In the genomic region with DNA sequence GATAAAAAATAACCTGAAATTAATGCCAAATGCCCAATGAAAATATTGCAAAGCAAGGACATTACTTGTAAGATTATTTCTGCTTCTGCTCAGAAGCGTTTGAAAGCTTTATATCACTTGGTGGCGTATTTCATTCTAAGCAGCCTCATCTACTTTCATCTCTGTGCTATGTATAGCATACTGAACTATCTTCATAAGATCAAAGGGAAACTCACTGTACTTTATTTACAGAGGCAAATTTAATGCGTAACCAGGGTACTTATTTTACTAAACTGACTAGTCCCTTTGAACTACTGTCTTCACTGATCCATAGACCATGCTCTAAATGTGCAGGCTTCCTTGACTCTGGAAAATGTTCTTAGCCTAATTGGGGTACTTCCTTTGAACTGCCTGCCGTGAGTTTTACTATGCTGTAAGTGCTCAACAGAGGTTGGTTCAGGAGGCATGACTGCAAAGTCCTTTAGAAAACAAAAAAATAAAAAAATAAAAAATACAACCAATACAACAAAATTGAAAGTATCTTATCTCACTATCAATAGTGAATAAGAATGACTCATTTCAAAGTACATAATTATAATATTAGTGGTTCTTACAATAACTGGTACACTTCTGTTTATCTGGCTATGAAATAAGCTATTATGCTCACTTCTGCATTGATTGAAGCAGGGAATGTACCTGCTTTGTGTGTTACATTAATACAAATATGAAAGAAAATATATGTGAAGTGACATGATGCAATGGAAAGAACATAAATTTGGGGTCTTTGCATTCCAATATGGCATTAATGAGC, we compare ENCODE assay signal across 30 cellular contexts. TPM values are rescaled to one million over a fixed set of nuclear protein-coding genes. Genes with fewer than 3 reads are reported as not detected.
DNase-seq lines count a peak whose midpoint lies in the region; ATAC-seq and TF ChIP-seq lines count a peak whose summit lies in the region.
"Had no signal": no experiment of that assay in that cellular context is flagged by ENCODE, and none has a peak within 500 bp of the region (broad histone marks: within the 10 kb centered on the region; RNA-seq: fewer than 3 reads in every experiment).

No MANE protein-coding gene starts in this region.

- CTCF ChIA-PET in activated CD4-positive, alpha-beta T cell treated with anti-CD3 and anti-CD28 coated beads for 36 hours (lab: Charles Lee): no interaction called here
- CTCF ChIA-PET in MCF 10A (lab: Yijun Ruan, JAX): interaction anchor here (1.0 kb wide), 1 partner anchor 43 kb away, joined by 3 read pairs; no protein-coding TSS in a partner anchor

- ATAC-seq in activated CD4-positive, alpha-beta T cell treated with anti-CD3 and anti-CD28 coated beads for 36 hours: no peak
- ATAC-seq in HG02938 (IDR thresholded peaks at IDR 0.05; ENCODE audit: unreplicated experiment): peak; percentile 70
- ATAC-seq: GM23338; left lung; naive thymus-derived CD4-positive, alpha-beta T cell; stimulated activated effector memory CD8-positive, alpha-beta T cell treated with anti-CD3 and anti-CD28 coated beads, Interleukin-12 subunit alpha, Interleukin-12 subunit beta, amount 100 ng/mL, for 72 hours had no signal

- intact Hi-C loops in activated CD4-positive, alpha-beta T cell treated with anti-CD3 and anti-CD28 coated beads, Interleukin-2, amount 10 ng/mL, durations not matched to agents 24 days and 14 days (cut with micrococcal nuclease): no loop called here
- intact Hi-C loops in activated CD4-positive, alpha-beta T cell treated with anti-CD3 and anti-CD28 coated beads for 36 hours (cut with DNase I, micrococcal nuclease): no loop called here
- intact Hi-C loops in MCF 10A (cut with micrococcal nuclease) (no loop called here), cardiac septum (cut with DNase I) (no loop called here)

- TF ChIP-seq CTCF in endothelial cell (IDR thresholded peaks at IDR 0.05; ENCODE audit: unreplicated experiment): no peak
- TF ChIP-seq CTCF in MCF 10A (IDR thresholded peaks at IDR 0.05; ENCODE audit: unreplicated experiment): no peak

- H3K36me3 Mint-ChIP-seq in activated CD4-positive, alpha-beta T cell treated with anti-CD3 and anti-CD28 coated beads, Interleukin-2, amount 10 ng/mL, durations not matched to agents 24 days and 14 days (ENCODE audit: low read depth): no peaks in the 10 kb centered on the region
- H3K36me3 Mint-ChIP-seq in activated CD4-positive, alpha-beta T cell treated with anti-CD3 and anti-CD28 coated beads for 36 hours (ENCODE audit: low read depth): no peaks in the 10 kb centered on the region
- H3K36me3 Mint-ChIP-seq in endothelial cell (ENCODE audit: low read depth, unreplicated experiment) (peaks cover 6% of the 10 kb centered on the region), MCF 10A (ENCODE audit: insufficient read depth, unreplicated experiment) (no peaks in the 10 kb centered on the region)
- H3K36me3 Mint-ChIP-seq: CD4-positive, alpha-beta memory T cell; stimulated activated effector memory CD8-positive, alpha-beta T cell treated with anti-CD3 and anti-CD28 coated beads, Interleukin-12 subunit alpha, Interleukin-12 subunit beta, amount 100 ng/mL, for 72 hours had no signal

- DNase-seq in activated CD4-positive, alpha-beta T cell treated with anti-CD3 and anti-CD28 coated beads, Interleukin-2, amount 10 ng/mL, durations not matched to agents 24 days and 14 days: peak; percentile 11
- DNase-seq in activated CD4-positive, alpha-beta T cell treated with anti-CD3 and anti-CD28 coated beads for 36 hours: no peak
- DNase-seq in NCI-H526 treated with DMSO at 0.1 percent for 48 hours (lab: John Stamatoyannopoulos, UW): peak; percentile 100
- no peak for DNase-seq in endothelial cell (ENCODE audit: low spot score)
- no peak for DNase-seq in MCF 10A (ENCODE audit: unreplicated experiment)
- DNase-seq in cardiac septum (ENCODE audit: low spot score): no peak
- no peak for DNase-seq in DMS79 (lab: John Stamatoyannopoulos, UW)
- DNase-seq: activated CD4-positive, alpha-beta T cell treated with anti-CD3 and anti-CD28 coated beads for 4 hours; activated naive CD4-positive, alpha-beta T cell treated with anti-CD3 and anti-CD28 coated beads for 36 hours; AML-193; CD4-positive, alpha-beta memory T cell; effector CD4-positive, alpha-beta T cell; erythroblast; HFFc6; left lung; naive thymus-derived CD4-positive, alpha-beta T cell; NCI-H1105 treated with DMSO at 0.1 percent for 48 hours; NCI-H2029 treated with DMSO at 0.1 percent for 48 hours; NCI-H2227 treated with DMSO at 0.1 percent for 48 hours; NCI-H748 treated with DMSO at 0.1 percent for 48 hours; occipital lobe; SIG-M5; stimulated activated CD4-positive, alpha-beta T cell treated with anti-CD3 and anti-CD28 coated beads, Interleukin-2, amount 100 ng/mL, for 24 hours; substantia nigra; T-helper 1 cell; upper lobe of left lung had no signal

- H3K27me3 Mint-ChIP-seq in activated CD4-positive, alpha-beta T cell treated with anti-CD3 and anti-CD28 coated beads, Interleukin-2, amount 10 ng/mL, durations not matched to agents 24 days and 14 days: peaks cover 4% of the 10 kb centered on the region
- peaks cover 11% of the 10 kb centered on the region for H3K27me3 Mint-ChIP-seq in activated CD4-positive, alpha-beta T cell treated with anti-CD3 and anti-CD28 coated beads for 36 hours
- H3K27me3 Mint-ChIP-seq in endothelial cell (ENCODE audit: unreplicated experiment) (peaks cover 1% of the 10 kb centered on the region), MCF 10A (ENCODE audit: insufficient read depth, unreplicated experiment) (peaks cover 18% of the 10 kb centered on the region)

- BruUV-seq in MCF 10A (replicated peaks; lab: Mats Ljungman, UMichigan): no TSS peak

- no peak overlapping the region for H3K4me3 Mint-ChIP-seq in activated CD4-positive, alpha-beta T cell treated with anti-CD3 and anti-CD28 coated beads, Interleukin-2, amount 10 ng/mL, durations not matched to agents 24 days and 14 days
- no peak overlapping the region for H3K4me3 Mint-ChIP-seq in activated CD4-positive, alpha-beta T cell treated with anti-CD3 and anti-CD28 coated beads for 36 hours
- H3K4me3 Mint-ChIP-seq in endothelial cell (ENCODE audit: unreplicated experiment): no peak overlapping the region
- no peak overlapping the region for H3K4me3 Mint-ChIP-seq in MCF 10A (ENCODE audit: unreplicated experiment)
- H3K4me3 Mint-ChIP-seq: activated naive CD4-positive, alpha-beta T cell treated with anti-CD3 and anti-CD28 coated beads for 36 hours; CD4-positive, alpha-beta memory T cell; GM23338; HFFc6; naive thymus-derived CD4-positive, alpha-beta T cell; stimulated activated effector memory CD8-positive, alpha-beta T cell treated with anti-CD3 and anti-CD28 coated beads, Interleukin-12 subunit alpha, Interleukin-12 subunit beta, amount 100 ng/mL, for 72 hours had no signal

- H3K27ac Mint-ChIP-seq in activated CD4-positive, alpha-beta T cell treated with anti-CD3 and anti-CD28 coated beads, Interleukin-2, amount 10 ng/mL, durations not matched to agents 24 days and 14 days: no peak overlapping the region
- H3K27ac Mint-ChIP-seq in activated CD4-positive, alpha-beta T cell treated with anti-CD3 and anti-CD28 coated beads for 36 hours: no peak overlapping the region
- no peak overlapping the region for H3K27ac Mint-ChIP-seq in endothelial cell (ENCODE audit: unreplicated experiment)
- no peak overlapping the region for H3K27ac Mint-ChIP-seq in MCF 10A (ENCODE audit: low read depth, unreplicated experiment)
- H3K27ac Mint-ChIP-seq: activated naive CD4-positive, alpha-beta T cell treated with anti-CD3 and anti-CD28 coated beads for 36 hours; CD4-positive, alpha-beta memory T cell; GM23338; HFFc6; naive thymus-derived CD4-positive, alpha-beta T cell; stimulated activated effector memory CD8-positive, alpha-beta T cell treated with anti-CD3 and anti-CD28 coated beads, Interleukin-12 subunit alpha, Interleukin-12 subunit beta, amount 100 ng/mL, for 72 hours had no signal

- peaks cover 7% of the 10 kb centered on the region for H3K9me3 Mint-ChIP-seq in activated CD4-positive, alpha-beta T cell treated with anti-CD3 and anti-CD28 coated beads, Interleukin-2, amount 10 ng/mL, durations not matched to agents 24 days and 14 days
- no peaks in the 10 kb centered on the region for H3K9me3 Mint-ChIP-seq in activated CD4-positive, alpha-beta T cell treated with anti-CD3 and anti-CD28 coated beads for 36 hours (ENCODE audit: low read depth)
- peaks cover 10% of the 10 kb centered on the region for H3K9me3 Mint-ChIP-seq in endothelial cell (ENCODE audit: unreplicated experiment)
- H3K9me3 Mint-ChIP-seq in MCF 10A (ENCODE audit: unreplicated experiment): no peaks in the 10 kb centered on the region
- H3K9me3 Mint-ChIP-seq: stimulated activated effector memory CD8-positive, alpha-beta T cell treated with anti-CD3 and anti-CD28 coated beads, Interleukin-12 subunit alpha, Interleukin-12 subunit beta, amount 100 ng/mL, for 72 hours had no signal

- no peaks in the 10 kb centered on the region for H3K4me1 Mint-ChIP-seq in activated CD4-positive, alpha-beta T cell treated with anti-CD3 and anti-CD28 coated beads, Interleukin-2, amount 10 ng/mL, durations not matched to agents 24 days and 14 days
- no peaks in the 10 kb centered on the region for H3K4me1 Mint-ChIP-seq in activated CD4-positive, alpha-beta T cell treated with anti-CD3 and anti-CD28 coated beads for 36 hours
- no peaks in the 10 kb centered on the region for H3K4me1 Mint-ChIP-seq in endothelial cell (ENCODE audit: unreplicated experiment)
- no peaks in the 10 kb centered on the region for H3K4me1 Mint-ChIP-seq in MCF 10A (ENCODE audit: insufficient read depth, unreplicated experiment)
- H3K4me1 Mint-ChIP-seq: CD4-positive, alpha-beta memory T cell; GM23338; naive thymus-derived CD4-positive, alpha-beta T cell; stimulated activated effector memory CD8-positive, alpha-beta T cell treated with anti-CD3 and anti-CD28 coated beads, Interleukin-12 subunit alpha, Interleukin-12 subunit beta, amount 100 ng/mL, for 72 hours had no signal

- POLR2A ChIA-PET in activated CD4-positive, alpha-beta T cell treated with anti-CD3 and anti-CD28 coated beads for 36 hours (lab: Charles Lee): no interaction called here
- POLR2A ChIA-PET in MCF 10A (lab: Yijun Ruan, JAX): no interaction called here

RNA-seq across cellular contexts. Expression of gene TSPAN12, which starts 41.0 kb away (rescaled TPM):
- not detected in 2 replicates for total RNA-seq in activated CD4-positive, alpha-beta T cell treated with anti-CD3 and anti-CD28 coated beads, Interleukin-2, amount 10 ng/mL, durations not matched to agents 24 days and 14 days
- not detected for total RNA-seq in activated CD4-positive, alpha-beta T cell treated with anti-CD3 and anti-CD28 coated beads for 36 hours
- 20.3 TPM for total RNA-seq in endothelial cell (ENCODE audit: unreplicated experiment)
- total RNA-seq in MCF 10A (2022): not detected in 2 replicates
- 54.9 TPM for total RNA-seq in cardiac septum
- total RNA-seq: activated naive CD4-positive, alpha-beta T cell treated with anti-CD3 and anti-CD28 coated beads for 36 hours; CD4-positive, alpha-beta memory T cell; G401; naive thymus-derived CD4-positive, alpha-beta T cell had no signal

RNA-seq across cellular contexts. Expression of gene ING3, which starts 51.7 kb away (rescaled TPM):
- 23.5 and 24.3 TPM in 2 replicates for total RNA-seq in activated CD4-positive, alpha-beta T cell treated with anti-CD3 and anti-CD28 coated beads, Interleukin-2, amount 10 ng/mL, durations not matched to agents 24 days and 14 days
- total RNA-seq in activated CD4-positive, alpha-beta T cell treated with anti-CD3 and anti-CD28 coated beads for 36 hours: 10 to 100 TPM; 23.4 to 26.5 TPM
- total RNA-seq in endothelial cell (ENCODE audit: unreplicated experiment) (15.6 TPM), MCF 10A (2022) (11.7 and 18.9 TPM in 2 replicates), cardiac septum (15.5 TPM)

Comparison
In these comparisons a context has a peak if more than half of its experiments do, and no peak if none do; other contexts are left out.
1. DNase-seq: peak in activated CD4-positive, alpha-beta T cell treated with anti-CD3 and anti-CD28 coated beads, Interleukin-2, amount 10 ng/mL, durations not matched to agents 24 days and 14 days (single experiment) and NCI-H526 treated with DMSO at 0.1 percent for 48 hours (single experiment); none in activated CD4-positive, alpha-beta T cell treated with anti-CD3 and anti-CD28 coated beads for 36 hours (single experiment), endothelial cell (single experiment), MCF 10A (single experiment), cardiac septum (single experiment) and DMS79 (single experiment).
2. RNA of gene TSPAN12, which starts 41.0 kb away (total RNA-seq): 54.9 TPM in cardiac septum (single experiment) and 20.3 TPM in endothelial cell (single experiment); not detected in activated CD4-positive, alpha-beta T cell treated with anti-CD3 and anti-CD28 coated beads for 36 hours, not detected in activated CD4-positive, alpha-beta T cell treated with anti-CD3 and anti-CD28 coated beads, Interleukin-2, amount 10 ng/mL, durations not matched to agents 24 days and 14 days and not detected in MCF 10A; every median in the first group is over 10 times any median in the second.